ENCODE assay signal across 7 cellular contexts in genomic region chr20:44210422-44211176, GRCh38. TPM values are rescaled to one million over a fixed set of nuclear protein-coding genes. Genes with fewer than 3 reads are reported as not detected.
DNase-seq lines count a peak whose midpoint lies in the region; ATAC-seq, FAIRE-seq and TF ChIP-seq lines count a peak whose summit lies in the region.

Gene OSER1, minus strand, starts transcription at chr20:44210771. Its CDS starts 3,814 bp downstream, at chr20:44206957.

- H3K4me1 ChIP-seq in astrocyte (ENCODE audit: insufficient read depth, low read length) = peaks cover 20% of the 10 kb centered on the region

- H3K27me3 Mint-ChIP-seq in astrocyte (ENCODE audit: low read depth, unreplicated experiment) = no peaks in the 10 kb centered on the region

- no peak for TF ChIP-seq CTCF in astrocyte (IDR thresholded peaks at IDR 0.05; ENCODE audit: insufficient read depth, low read depth, low read length)

- peak; percentile 95 for DNase-seq in NCI-H2029 (lab: John Stamatoyannopoulos, UW)
- peak; percentile 96 for DNase-seq in T-helper 22 cell (ENCODE audit: low read depth)
- DNase-seq in astrocyte (ENCODE audit: low read depth) = peak; percentile 91
- DNase-seq in hepatic stellate cell (ENCODE audit: low spot score) = peak; percentile 99
- DNase-seq in renal cortical epithelial cell (ENCODE audit: low read depth) = peak; percentile 93

- H3K36me3 Mint-ChIP-seq in astrocyte (ENCODE audit: low read depth, unreplicated experiment) = no peaks in the 10 kb centered on the region

- H4K20me1 ChIP-seq in astrocyte (ENCODE audit: insufficient read depth, low read length) = peaks cover 32% of the 10 kb centered on the region

- TF ChIP-seq POLR2A in GM18505 (IDR thresholded peaks at IDR 0.05; ENCODE audit: borderline replicate concordance, extremely low read depth, insufficient read depth, insufficient read length) = peak; percentile 91

- peak within 1 kb of the TSS; percentile 91 for H3K4me3 Mint-ChIP-seq in astrocyte (ENCODE audit: unreplicated experiment)

- H3K4me1 Mint-ChIP-seq in astrocyte (ENCODE audit: low read depth, unreplicated experiment) = peaks cover 24% of the 10 kb centered on the region

- peak within 1 kb of the TSS; percentile 94 for H3K4me2 ChIP-seq in astrocyte (ENCODE audit: low read length)

- peaks cover 49% of the 10 kb centered on the region for H3K79me2 ChIP-seq in astrocyte (ENCODE audit: insufficient read depth, low read length)

- H3K9me3 Mint-ChIP-seq in astrocyte (ENCODE audit: unreplicated experiment) = no peaks in the 10 kb centered on the region

- peak within 1 kb of the TSS; percentile 98 for H3K27ac Mint-ChIP-seq in astrocyte (ENCODE audit: unreplicated experiment)

- H3K9ac ChIP-seq in astrocyte (ENCODE audit: low read length) = peak within 1 kb of the TSS; percentile 97

- H3K27me3 ChIP-seq in astrocyte (ENCODE audit: insufficient read depth, low read length) = no peaks in the 10 kb centered on the region

- H3K4me3 ChIP-seq in astrocyte (ENCODE audit: insufficient read depth, low read depth, low read length) = peak within 1 kb of the TSS; percentile 88

- peaks cover 6% of the 10 kb centered on the region for H3K36me3 ChIP-seq in astrocyte (ENCODE audit: insufficient read depth, low read length)

- no peak for FAIRE-seq in astrocyte (lab: Jason Lieb, UNC)

- ATAC-seq in GM18505 (IDR thresholded peaks at IDR 0.05; ENCODE audit: unreplicated experiment) (peak; percentile 78), HG02973 (IDR thresholded peaks at IDR 0.05; ENCODE audit: unreplicated experiment) (peak; percentile 75)

- no peaks in the 10 kb centered on the region for H3K9me3 ChIP-seq in astrocyte (ENCODE audit: insufficient read depth, low read depth, low read length)

- H3K27ac ChIP-seq in astrocyte (ENCODE audit: low read depth, low read length) = peak within 1 kb of the TSS; percentile 92

- peak within 1 kb of the TSS; percentile 80 for H2AFZ ChIP-seq in astrocyte (ENCODE audit: low read depth, low read length)

RNA-seq across cellular contexts. Expression of gene OSER1, which starts in this region (rescaled TPM):
- total RNA-seq in astrocyte (28.9 and 30.9 TPM in 2 replicates), renal cortical epithelial cell (36.5 and 39.8 TPM in 2 replicates)

Comparison
In these comparisons a context has a peak if more than half of its experiments do, and no peak if none do; other contexts are left out.
1. Peak in every context shown above with its lines: DNase-seq, ATAC-seq, H3K4me3 ChIP-seq and H3K27ac ChIP-seq.